ENCODE assay signal across 8 cellular contexts in the genomic region with DNA sequence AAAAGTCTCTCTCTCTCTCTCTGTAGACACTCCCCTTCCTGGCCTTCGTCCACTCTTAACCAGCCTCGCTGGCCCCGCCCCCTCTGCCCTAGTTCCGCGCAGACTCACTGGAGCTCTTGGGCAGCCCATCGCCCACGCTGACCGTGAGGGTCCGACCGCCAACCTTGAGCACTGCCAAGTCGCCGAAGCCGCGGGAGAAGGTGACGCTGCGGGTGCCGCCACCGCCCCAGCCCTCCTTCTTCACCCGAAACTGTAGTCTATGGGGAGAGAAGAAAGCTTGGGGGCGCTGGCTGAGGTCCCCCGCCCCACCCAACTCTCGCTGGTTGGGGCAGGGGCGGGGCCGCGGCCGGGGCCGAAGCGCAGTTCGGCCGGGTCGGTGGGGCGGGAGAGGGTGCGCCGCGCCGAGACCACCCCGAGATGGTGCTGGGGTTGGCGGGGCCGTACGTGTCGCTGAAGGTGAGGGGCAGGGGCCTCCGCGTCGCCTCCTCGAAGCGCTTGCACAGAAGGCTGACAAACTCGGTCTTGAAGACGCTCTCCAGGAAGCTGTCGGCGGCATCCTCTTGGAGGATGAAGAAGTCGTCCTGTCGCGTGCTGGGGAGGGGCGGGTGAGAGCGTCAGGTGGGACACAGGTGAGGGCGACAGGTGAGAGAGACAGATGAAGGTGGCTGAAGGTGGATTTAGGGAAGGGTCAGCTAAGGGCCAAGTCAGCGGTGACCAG. TPM values are rescaled to one million over a fixed set of nuclear protein-coding genes. Genes with fewer than 3 reads are reported as not detected.
A peak's percentile ranks its signal among the peaks of the same experiment; 100 is the strongest.
DNase-seq lines count a peak whose midpoint lies in the region; ATAC-seq and TF ChIP-seq lines count a peak whose summit lies in the region.

No MANE protein-coding gene starts in this region.

- peaks cover 0 to 20% (median 17%) of the 10 kb centered on the region in 3 donors for H3K36me3 Mint-ChIP-seq in naive thymus-derived CD8-positive, alpha-beta T cell

- H3K4me3 ChIP-seq in A673 (ENCODE audit: low read depth, low read length, poor library complexity, severe bottlenecking): peak overlapping the region; percentile 79
- H3K4me3 ChIP-seq in foreskin fibroblast (ENCODE audit: low read depth in 1 of 2, low read length in 2 of 2): peak overlapping the region; percentile 69 to 81

- H3K4me3 Mint-ChIP-seq in naive thymus-derived CD8-positive, alpha-beta T cell: peak overlapping the region in 1 of 10 donors; percentile 57

- TF ChIP-seq CTCF in A673 (conservative IDR thresholded peaks at IDR 0.05; ENCODE audit: low read depth, low read length) (no peak), foreskin fibroblast (IDR thresholded peaks at IDR 0.05; ENCODE audit: low read depth, low read length) (no peak)

- ATAC-seq in naive thymus-derived CD8-positive, alpha-beta T cell: peak in 1 of 2 donors; percentile 30
- ATAC-seq in GM18861 (IDR thresholded peaks at IDR 0.05; ENCODE audit: unreplicated experiment): no peak
- ATAC-seq in GM18907 (IDR thresholded peaks at IDR 0.05; ENCODE audit: unreplicated experiment): no peak

- H3K4me1 ChIP-seq in A673 (ENCODE audit: insufficient read depth, low read length, poor library complexity, severe bottlenecking): peaks cover 6% of the 10 kb centered on the region

- H3K4me1 Mint-ChIP-seq in naive thymus-derived CD8-positive, alpha-beta T cell: peaks cover 5 to 24% (median 13%) of the 10 kb centered on the region in 4 donors

- H3K9me3 Mint-ChIP-seq in naive thymus-derived CD8-positive, alpha-beta T cell: no peaks in the 10 kb centered on the region

- H3K36me3 ChIP-seq in A673 (ENCODE audit: insufficient read depth, low read length, poor library complexity, severe bottlenecking): no peaks in the 10 kb centered on the region

- no peaks in the 10 kb centered on the region for H3K27me3 Mint-ChIP-seq in naive thymus-derived CD8-positive, alpha-beta T cell

- POLR2A ChIA-PET in A673 (lab: Charles Lee; ENCODE audit: low non-redundant PET): interaction anchor here (0.6 to 1.0 kb wide), 2 partner anchors 13 to 21 kb away, joined by 4 to 9 read pairs; a partner anchor contains a TSS
- POLR2A ChIA-PET in naive thymus-derived CD8-positive, alpha-beta T cell (lab: Charles Lee): interaction anchor here (1.0 to 12.3 kb wide), 3 partner anchors 10 to 44 kb away, joined by 3 to 104 read pairs (median 11); a partner anchor contains a TSS

- intact Hi-C loops in A673 (cut with micrococcal nuclease; ENCODE audit: unreplicated experiment): loop anchor here (5.0 kb wide), 1 partner anchor 174 kb away; no protein-coding TSS in a partner anchor

- H3K27ac Mint-ChIP-seq in naive thymus-derived CD8-positive, alpha-beta T cell: peak overlapping the region in 6 of 10 donors; percentile 28 to 88 (median 74)

- BruUV-seq in A673 (replicated peaks; lab: Mats Ljungman, UMichigan): no TSS peak

- peak; percentile 94 for DNase-seq in A673 (ENCODE audit: low spot score)
- peak; percentile 46 for DNase-seq in HS-27A (ENCODE audit: low read depth)
- peak; percentile 87 for DNase-seq in SW480 (ENCODE audit: low spot score)
- peak; percentile 87 to 95 for DNase-seq in foreskin fibroblast
- no peak for DNase-seq in naive thymus-derived CD8-positive, alpha-beta T cell
- no peak for DNase-seq in activated effector memory CD4-positive, alpha-beta T cell treated with Interleukin-2 at 50 U/mL for 16 hours

- CTCF ChIA-PET in A673 (lab: Charles Lee): interaction anchor here (0.7 to 1.0 kb wide), 2 partner anchors 73 to 583 kb away, joined by 3 to 4 read pairs; a partner anchor contains a TSS

- H3K9me3 ChIP-seq in A673 (ENCODE audit: low read depth, low read length, poor library complexity, severe bottlenecking): no peaks in the 10 kb centered on the region

- H3K27ac ChIP-seq in A673 (ENCODE audit: low read depth, low read length, poor library complexity, severe bottlenecking): peak overlapping the region; percentile 96

- H3K27me3 ChIP-seq in A673 (replicated peaks; ENCODE audit: insufficient read depth, low read depth, low read length, poor library complexity): no peaks in the 10 kb centered on the region

RNA-seq across cellular contexts. Expression of a gene that starts 12.5 kb away (rescaled TPM):
- 26.0 and 26.7 TPM in 2 replicates for total RNA-seq in A673 (2021)
- total RNA-seq in naive thymus-derived CD8-positive, alpha-beta T cell: 10 to 100 TPM; 70.2 to 73.1 TPM
- polyA plus RNA-seq in naive thymus-derived CD8-positive, alpha-beta T cell: 10 to 100 TPM; 15.2 to 34.2 (median 27.7) TPM

RNA-seq across cellular contexts. Expression of a gene that starts 24.1 kb away (rescaled TPM):
- 0.42 and 0.49 TPM in 2 replicates for total RNA-seq in A673 (2021)
- 1 to 10 TPM; 3.5 to 4.7 TPM for total RNA-seq in naive thymus-derived CD8-positive, alpha-beta T cell
- polyA plus RNA-seq in naive thymus-derived CD8-positive, alpha-beta T cell: under 1 TPM in 2 of 3 donors, not detected in 1; 0.07 to 0.20 TPM

RNA-seq across cellular contexts. Expression of a gene that starts 50.7 kb away (rescaled TPM):
- 0.26 and 0.37 TPM in 2 replicates for total RNA-seq in A673 (2021)
- total RNA-seq in naive thymus-derived CD8-positive, alpha-beta T cell: 10 to 100 TPM; 64.4 to 65.0 TPM
- 10 to 100 TPM in 1 of 3 donors, 1 to 10 TPM in 2; 4.4 to 30.1 (median 5.6) TPM for polyA plus RNA-seq in naive thymus-derived CD8-positive, alpha-beta T cell

Comparison
In these comparisons a context has a peak if more than half of its experiments do, and no peak if none do; other contexts are left out.
1. DNase-seq: peak in A673 (single experiment), HS-27A (single experiment), SW480 (single experiment) and foreskin fibroblast (2 of 2); none in naive thymus-derived CD8-positive, alpha-beta T cell (0 of 10) and activated effector memory CD4-positive, alpha-beta T cell treated with Interleukin-2 at 50 U/mL for 16 hours (single experiment).
2. RNA of a gene that starts 50.7 kb away (total RNA-seq): 64.4 to 65.0 TPM in naive thymus-derived CD8-positive, alpha-beta T cell; 0.26 to 0.37 TPM in A673; every median in the first group is over 10 times any median in the second.